Comparison of ENCODE assay signal across 11 cellular contexts in genomic region chr2:237025090-237025865, GRCh38.
DNase-seq lines count a peak whose midpoint lies in the region; ATAC-seq, FAIRE-seq and TF ChIP-seq lines count a peak whose summit lies in the region.
"Had no signal": no experiment of that assay in that cellular context is flagged by ENCODE, and none has a peak within 500 bp of the region (broad histone marks: within the 10 kb centered on the region; RNA-seq: fewer than 3 reads in every experiment).

No MANE protein-coding gene starts in this region.

- H4K20me1 ChIP-seq in keratinocyte (ENCODE audit: control insufficient read depth, extremely low read depth, insufficient read depth, low read length): no peaks in the 10 kb centered on the region

- H3K4me3 ChIP-seq in keratinocyte (ENCODE audit: control insufficient read depth in 2 of 3, extremely low read depth in 1 of 3, insufficient read depth in 2 of 3, low read depth in 1 of 3, low read length in 3 of 3) (no peak overlapping the region), tibial nerve (no peak overlapping the region), suprapubic skin (no peak overlapping the region)
- H3K4me3 ChIP-seq: K562 had no signal

- TF ChIP-seq EP300 in tibial nerve (IDR thresholded peaks at IDR 0.05) (peak in 1 of 2 donors; percentile 82), suprapubic skin (IDR thresholded peaks at IDR 0.05) (no peak)

- no peak overlapping the region for H3K4me2 ChIP-seq in keratinocyte (ENCODE audit: control insufficient read depth, extremely low read depth, insufficient read depth, low read depth, low read length)

- dilution Hi-C loops in keratinocyte (cut with MboI; ENCODE audit: extremely low pct_ligation_motif_present, low sequenced_read_pairs): no loop called here

- no peak for TF ChIP-seq CTCF in keratinocyte (optimal IDR thresholded peaks at IDR 0.05 in 1 of 3, IDR thresholded peaks at IDR 0.05 in 1 of 3, conservative IDR thresholded peaks at IDR 0.05 in 1 of 3; ENCODE audit: extremely low read depth in 1 of 3, insufficient read depth in 2 of 3, low read length in 3 of 3)
- no peak for TF ChIP-seq CTCF in tibial nerve (IDR thresholded peaks at IDR 0.05)
- TF ChIP-seq CTCF in suprapubic skin (IDR thresholded peaks at IDR 0.05): no peak

- FAIRE-seq in keratinocyte (lab: Jason Lieb, UNC): peak; percentile 88
- FAIRE-seq: GM12891, K562 had no signal

- no peak for TF ChIP-seq POLR2A in tibial nerve (IDR thresholded peaks at IDR 0.05)
- TF ChIP-seq POLR2A in suprapubic skin (IDR thresholded peaks at IDR 0.05): no peak

- H3K9me3 ChIP-seq in keratinocyte (ENCODE audit: control insufficient read depth, low read depth, low read length) (no peaks in the 10 kb centered on the region), tibial nerve (no peaks in the 10 kb centered on the region), suprapubic skin (no peaks in the 10 kb centered on the region)

- H3K4me1 ChIP-seq in keratinocyte (ENCODE audit: control insufficient read depth, extremely low read depth, insufficient read depth, low read length) (peaks cover 13% of the 10 kb centered on the region), tibial nerve (peaks cover 0 to 12% (median 0%) of the 10 kb centered on the region in 4 donors), suprapubic skin (no peaks in the 10 kb centered on the region)

- no peaks in the 10 kb centered on the region for H3K9me1 ChIP-seq in keratinocyte (ENCODE audit: control insufficient read depth, extremely low read depth, insufficient read depth, low read length)

- peak overlapping the region; percentile 10 for H3K27ac ChIP-seq in keratinocyte (ENCODE audit: control insufficient read depth, insufficient read depth, low read length)
- H3K27ac ChIP-seq in tibial nerve: peak overlapping the region in 2 of 4 donors; percentile 57 to 62
- H3K27ac ChIP-seq in suprapubic skin: no peak overlapping the region

- no peak overlapping the region for H3K9ac ChIP-seq in keratinocyte (ENCODE audit: control insufficient read depth, extremely low read depth, insufficient read depth, low read length)

- no peak overlapping the region for H2AFZ ChIP-seq in keratinocyte (ENCODE audit: control insufficient read depth, low read length)

- H3K27me3 ChIP-seq in keratinocyte (ENCODE audit: control insufficient read depth, extremely low read depth, insufficient read depth, low read length) (no peaks in the 10 kb centered on the region), tibial nerve (no peaks in the 10 kb centered on the region), suprapubic skin (no peaks in the 10 kb centered on the region)

- DNase-seq in HS-5 (ENCODE audit: low read depth) (peak; percentile 84), SW480 (ENCODE audit: low spot score) (peak; percentile 78), keratinocyte (ENCODE audit: low read depth, low spot score) (peak; percentile 76), tibial nerve (ENCODE audit: low spot score in 2 of 2) (peak; percentile 21 to 61), ecto neural progenitor cell (ENCODE audit: low spot score) (no peak), suprapubic skin (ENCODE audit: low spot score in 2 of 2) (no peak)
- DNase-seq: central memory CD4-positive, alpha-beta T cell; immature natural killer cell had no signal

- no peaks in the 10 kb centered on the region for H3K79me2 ChIP-seq in keratinocyte (ENCODE audit: control insufficient read depth, insufficient read depth, low read length)

- H3K36me3 ChIP-seq in keratinocyte (ENCODE audit: control insufficient read depth in 2 of 2, extremely low read depth in 1 of 2, insufficient read depth in 2 of 2, low read length in 2 of 2) (no peaks in the 10 kb centered on the region), tibial nerve (no peaks in the 10 kb centered on the region), suprapubic skin (no peaks in the 10 kb centered on the region)

- WGBS in tibial nerve, 2 donors: 82 to 87% methylated on average over 10 of the region's 10 CpGs
- 89% methylated on average over 10 of the region's 10 CpGs for WGBS in suprapubic skin

- no peak for ATAC-seq in HG02571 (IDR thresholded peaks at IDR 0.05; ENCODE audit: unreplicated experiment)
- ATAC-seq: K562 had no signal

Comparison
In these comparisons a context has a peak if more than half of its experiments do, and no peak if none do; other contexts are left out.
1. DNase-seq: peak in HS-5 (single experiment), SW480 (single experiment), keratinocyte (single experiment) and tibial nerve (2 of 2); none in ecto neural progenitor cell (single experiment) and suprapubic skin (0 of 2).